18 cellular contexts compared by ENCODE assay signal in genomic region chr2:238633426-238634328, GRCh38.
DNase-seq lines count a peak whose midpoint lies in the region; ATAC-seq and TF ChIP-seq lines count a peak whose summit lies in the region.
"Had no signal": no experiment of that assay in that cellular context is flagged by ENCODE, and none has a peak within 500 bp of the region (broad histone marks: within the 10 kb centered on the region; RNA-seq: fewer than 3 reads in every experiment).

No MANE protein-coding gene starts in this region.

- H3K27ac Mint-ChIP-seq in activated CD8-positive, alpha-beta memory T cell treated with anti-CD3 and anti-CD28 coated beads, Interleukin-2, amount 10 ng/mL, durations not matched to agents 7 days and 5 days = no peak overlapping the region
- H3K27ac Mint-ChIP-seq in nephron progenitor cell (peak overlapping the region; percentile 19), osteocyte (ENCODE audit: unreplicated experiment) (no peak overlapping the region)
- H3K27ac Mint-ChIP-seq: CD4-positive, alpha-beta memory T cell; CD4-positive, CD25-positive, alpha-beta regulatory T cell; CD8-positive, alpha-beta memory T cell had no signal

- no peak overlapping the region for H3K4me3 Mint-ChIP-seq in activated CD8-positive, alpha-beta memory T cell treated with anti-CD3 and anti-CD28 coated beads, Interleukin-2, amount 10 ng/mL, durations not matched to agents 7 days and 5 days
- H3K4me3 Mint-ChIP-seq in nephron progenitor cell (no peak overlapping the region), osteocyte (ENCODE audit: unreplicated experiment) (no peak overlapping the region)
- H3K4me3 Mint-ChIP-seq: CD14-positive monocyte; CD4-positive, CD25-positive, alpha-beta regulatory T cell; CD8-positive, alpha-beta memory T cell had no signal

- CTCF ChIA-PET in activated CD8-positive, alpha-beta memory T cell treated with anti-CD3 and anti-CD28 coated beads, Interleukin-2, amount 10 ng/mL, durations not matched to agents 7 days and 5 days (lab: Charles Lee) = no interaction called here

- no peaks in the 10 kb centered on the region for H3K36me3 Mint-ChIP-seq in activated CD8-positive, alpha-beta memory T cell treated with anti-CD3 and anti-CD28 coated beads, Interleukin-2, amount 10 ng/mL, durations not matched to agents 7 days and 5 days
- H3K36me3 Mint-ChIP-seq in nephron progenitor cell (ENCODE audit: low read depth) = no peaks in the 10 kb centered on the region
- H3K36me3 Mint-ChIP-seq in osteocyte (ENCODE audit: unreplicated experiment) = no peaks in the 10 kb centered on the region
- H3K36me3 Mint-ChIP-seq: CD14-positive monocyte; CD4-positive, alpha-beta memory T cell; CD4-positive, CD25-positive, alpha-beta regulatory T cell; CD8-positive, alpha-beta memory T cell had no signal

- no peak for TF ChIP-seq CTCF in nephron progenitor cell (IDR thresholded peaks at IDR 0.05)
- no peak for TF ChIP-seq CTCF in osteocyte (IDR thresholded peaks at IDR 0.05)

- H3K9me3 Mint-ChIP-seq in activated CD8-positive, alpha-beta memory T cell treated with anti-CD3 and anti-CD28 coated beads, Interleukin-2, amount 10 ng/mL, durations not matched to agents 7 days and 5 days (ENCODE audit: low read depth) = no peaks in the 10 kb centered on the region
- H3K9me3 Mint-ChIP-seq in nephron progenitor cell (no peaks in the 10 kb centered on the region), osteocyte (ENCODE audit: unreplicated experiment) (no peaks in the 10 kb centered on the region)
- H3K9me3 Mint-ChIP-seq: CD14-positive monocyte; CD8-positive, alpha-beta memory T cell had no signal

- H3K27me3 Mint-ChIP-seq in activated CD8-positive, alpha-beta memory T cell treated with anti-CD3 and anti-CD28 coated beads, Interleukin-2, amount 10 ng/mL, durations not matched to agents 7 days and 5 days = no peaks in the 10 kb centered on the region
- peaks cover 17% of the 10 kb centered on the region for H3K27me3 Mint-ChIP-seq in nephron progenitor cell (ENCODE audit: low read depth, poor library complexity)
- H3K27me3 Mint-ChIP-seq in osteocyte (ENCODE audit: unreplicated experiment) = no peaks in the 10 kb centered on the region

- peak; percentile 35 for DNase-seq in activated CD8-positive, alpha-beta memory T cell treated with anti-CD3 and anti-CD28 coated beads, Interleukin-2, amount 10 ng/mL, durations not matched to agents 7 days and 5 days
- DNase-seq in activated CD8-positive, alpha-beta memory T cell treated with anti-CD3 and anti-CD28 coated beads for 24 hours = no peak
- DNase-seq in nephron progenitor cell = no peak
- DNase-seq in osteocyte (ENCODE audit: extremely low spot score, unreplicated experiment) = peak; percentile 62
- no peak for DNase-seq in 8988T
- DNase-seq in OCI-M2 (lab: John Stamatoyannopoulos, UW; ENCODE audit: unreplicated experiment) = no peak
- DNase-seq: ACHN; BE2C; C1 segment of cervical spinal cord; Calu3; CD4-positive, alpha-beta memory T cell; CD4-positive, CD25-positive, alpha-beta regulatory T cell; CD8-positive, alpha-beta memory T cell; COR-L47; DMS79 treated with DMSO at 0.1 percent for 48 hours; GF-D8 had no signal

- no peak for ATAC-seq in activated CD8-positive, alpha-beta memory T cell treated with anti-CD3 and anti-CD28 coated beads, Interleukin-2, amount 10 ng/mL, durations not matched to agents 7 days and 5 days
- ATAC-seq: GM12878 had no signal

- no peaks in the 10 kb centered on the region for H3K4me1 Mint-ChIP-seq in activated CD8-positive, alpha-beta memory T cell treated with anti-CD3 and anti-CD28 coated beads, Interleukin-2, amount 10 ng/mL, durations not matched to agents 7 days and 5 days
- H3K4me1 Mint-ChIP-seq in nephron progenitor cell = peaks cover 18% of the 10 kb centered on the region
- no peaks in the 10 kb centered on the region for H3K4me1 Mint-ChIP-seq in osteocyte (ENCODE audit: unreplicated experiment)
- H3K4me1 Mint-ChIP-seq: CD14-positive monocyte; CD4-positive, alpha-beta memory T cell; CD4-positive, CD25-positive, alpha-beta regulatory T cell; CD8-positive, alpha-beta memory T cell had no signal

Comparison
In these comparisons a context has a peak if more than half of its experiments do, and no peak if none do; other contexts are left out.
1. DNase-seq: peak in activated CD8-positive, alpha-beta memory T cell treated with anti-CD3 and anti-CD28 coated beads, Interleukin-2, amount 10 ng/mL, durations not matched to agents 7 days and 5 days (single experiment) and osteocyte (single experiment); none in activated CD8-positive, alpha-beta memory T cell treated with anti-CD3 and anti-CD28 coated beads for 24 hours (single experiment), nephron progenitor cell (single experiment), 8988T (single experiment) and OCI-M2 (single experiment).